Comparison of ENCODE assay signal across 2 cellular contexts in the genomic region with DNA sequence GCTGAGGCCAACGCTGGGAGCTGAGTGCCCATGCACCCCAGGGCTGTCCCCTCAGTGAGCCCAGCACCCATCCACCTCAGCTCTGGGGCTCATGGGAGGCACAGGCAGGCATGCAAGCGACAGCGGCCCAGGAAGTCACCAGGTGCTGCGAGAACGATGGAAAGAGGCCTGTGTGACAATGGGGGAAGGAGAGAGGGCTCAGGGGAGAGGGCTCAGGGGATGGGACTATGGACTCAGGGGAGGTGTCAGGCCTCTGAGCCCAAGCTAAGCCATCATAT.
TF ChIP-seq lines count a peak whose summit lies in the region.

No MANE protein-coding gene starts in this region.

TF ChIP-seq in H1, 55 proteins besides CTCF, POLR2A, EP300 and RAD21:
- TF ChIP-seq SAP30 (IDR thresholded peaks at IDR 0.05; ENCODE audit: insufficient read depth, insufficient replicate concordance, low read length) (no peak), SIX5 (IDR thresholded peaks at IDR 0.05; ENCODE audit: low read depth, low read length) (no peak)

TF ChIP-seq in HEK293T, 16 proteins besides CTCF, POLR2A, EP300 and RAD21 (continued from another document):
- TF ChIP-seq L3MBTL2 (conservative IDR thresholded peaks at IDR 0.05) (no peak), CTBP1 (IDR thresholded peaks at IDR 0.05; ENCODE audit: borderline replicate concordance) (no peak), SUZ12 (IDR thresholded peaks at IDR 0.05) (no peak)
